Comparison of ENCODE assay signal across 8 cellular contexts in the genomic region with DNA sequence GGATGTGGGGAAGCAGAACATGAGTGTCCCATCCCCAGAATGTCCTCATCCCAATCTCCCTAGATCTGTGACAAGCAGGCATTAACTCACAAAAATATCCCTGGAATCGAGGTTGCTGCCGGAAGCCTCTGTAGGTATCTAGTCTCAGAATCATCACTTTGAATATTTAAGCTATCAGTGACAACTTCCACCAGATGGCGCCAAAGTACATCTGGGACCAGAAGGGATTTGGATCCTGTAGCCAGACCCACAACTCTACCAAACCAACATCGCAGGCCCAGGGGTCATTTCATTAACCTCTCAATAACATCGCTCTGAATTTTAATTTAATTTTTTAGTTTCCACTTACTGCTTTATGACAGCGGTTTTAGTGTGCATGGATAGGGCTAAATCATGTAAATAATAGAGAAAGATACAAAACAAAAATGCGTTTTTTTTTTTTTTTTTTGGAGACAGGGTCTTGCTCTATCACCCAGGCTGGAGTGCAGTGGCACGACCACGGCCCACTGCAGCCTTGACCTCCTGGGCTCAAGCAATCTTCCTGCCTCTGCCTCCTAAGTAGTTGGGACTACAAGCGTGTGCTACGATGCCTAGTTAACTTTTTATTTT.
A peak's percentile ranks its signal among the peaks of the same experiment; 100 is the strongest.
DNase-seq lines count a peak whose midpoint lies in the region; ATAC-seq lines count a peak whose summit lies in the region.

No MANE protein-coding gene starts in this region.

- ATAC-seq in HG03354 (IDR thresholded peaks at IDR 0.05; ENCODE audit: poor library complexity, severe bottlenecking, unreplicated experiment) (peak; percentile 42), HG02970 (IDR thresholded peaks at IDR 0.05; ENCODE audit: low FRiP score, unreplicated experiment) (no peak)

- DNase-seq in EH (ENCODE audit: low read depth) (peak; percentile 83), NCI-H524 (lab: John Stamatoyannopoulos, UW) (peak; percentile 71 to 81), cerebellar cortex (ENCODE audit: low spot score) (peak; percentile 94), left kidney (ENCODE audit: low read depth, low spot score) (peak; percentile 92)
- DNase-seq in activated CD4-positive, alpha-beta T cell treated with anti-CD3 and anti-CD28 coated beads for 24 hours (ENCODE audit: low read depth in 2 of 2), result peak; percentile 73
- DNase-seq in stimulated activated CD4-positive, alpha-beta T cell treated with anti-CD3 and anti-CD28 coated beads, Interleukin-4, amount 100 ng/mL, for 4 hours, result peak; percentile 57 to 64
